ENCODE assay signal across 8 cellular contexts in genomic region chr3:186259612-186260383, GRCh38.
DNase-seq lines count a peak whose midpoint lies in the region; ATAC-seq and TF ChIP-seq lines count a peak whose summit lies in the region.

No MANE protein-coding gene starts in this region.

- H2AFZ ChIP-seq in IMR-90 (replicated peaks; ENCODE audit: low read length, poor library complexity), result peak overlapping the region; percentile 83
- H2AFZ ChIP-seq in parathyroid adenoma, result peak overlapping the region; percentile 69

- no peak overlapping the region for H2BK15ac ChIP-seq in IMR-90 (ENCODE audit: low read depth, low read length)

- H4K20me1 ChIP-seq in IMR-90 (ENCODE audit: insufficient read depth, low read length), result no peaks in the 10 kb centered on the region

- H3K14ac ChIP-seq in IMR-90 (replicated peaks; ENCODE audit: low read depth, low read length), result no peak overlapping the region

- no peak overlapping the region for H2BK5ac ChIP-seq in IMR-90 (ENCODE audit: low read depth, low read length, poor library complexity, severe bottlenecking)

- H4K5ac ChIP-seq in IMR-90 (ENCODE audit: low read depth, low read length), result no peak overlapping the region

- no peak overlapping the region for H3K23ac ChIP-seq in IMR-90 (ENCODE audit: low read depth, low read length)

- H3K27ac ChIP-seq in IMR-90 (ENCODE audit: insufficient read depth, low read length), result no peak overlapping the region
- no peak overlapping the region for H3K27ac ChIP-seq in parathyroid adenoma
- no peak overlapping the region for H3K27ac ChIP-seq in uterus

- H2BK120ac ChIP-seq in IMR-90 (ENCODE audit: low read depth, low read length), result no peak overlapping the region

- TF ChIP-seq CTCF in IMR-90 (conservative IDR thresholded peaks at IDR 0.05; ENCODE audit: low read depth, low read length) (peak; percentile 79), parathyroid adenoma (IDR thresholded peaks at IDR 0.05) (peak; percentile 90), uterus (IDR thresholded peaks at IDR 0.05) (peak; percentile 66 to 75 (median 70))

- in situ Hi-C loops in IMR-90 (cut with MboI; ENCODE audit: low sequenced_read_pairs), result loop anchor here (5.0 to 25.0 kb wide), 2 partner anchors 278 to 597 kb away; no protein-coding TSS in a partner anchor

- no peak overlapping the region for H4K8ac ChIP-seq in IMR-90 (ENCODE audit: low read depth in 2 of 2, low read length in 2 of 2)

- no peak overlapping the region for H2AK9ac ChIP-seq in IMR-90 (replicated peaks; ENCODE audit: low read depth, low read length, poor library complexity)

- TF ChIP-seq POLR2A in IMR-90 (IDR thresholded peaks at IDR 0.05; ENCODE audit: low read depth, low read length), result no peak
- TF ChIP-seq POLR2A in uterus (IDR thresholded peaks at IDR 0.05), result no peak

- no peaks in the 10 kb centered on the region for H3K79me2 ChIP-seq in parathyroid adenoma

- H2AK5ac ChIP-seq in IMR-90 (ENCODE audit: low read depth, low read length), result no peak overlapping the region

- no peak overlapping the region for H2BK20ac ChIP-seq in IMR-90 (ENCODE audit: low read depth, low read length)

- ATAC-seq in GM19467 (IDR thresholded peaks at IDR 0.05; ENCODE audit: unreplicated experiment) (peak; percentile 73), IMR-90 (ENCODE audit: low read depth) (peak; percentile 99)

- H3K4ac ChIP-seq in IMR-90 (ENCODE audit: low read depth, low read length), result no peak overlapping the region

- DNase-seq in COLO829 (ENCODE audit: low spot score) (peak; percentile 79), IMR-90 (peak; percentile 73), SHP77 treated with DMSO at 0.1 percent for 48 hours (lab: John Stamatoyannopoulos, UW) (peak; percentile 36), activated gamma-delta T cell treated with Interleukin-2 at 50 U/mL for 16 hours (peak; percentile 64), globus pallidus (ENCODE audit: low spot score) (peak; percentile 48), uterus (peak; percentile 30 to 53)

- CTCF ChIA-PET in IMR-90 (lab: Yijun Ruan, JAX), result interaction anchor here (0.6 to 2.1 kb wide), 6 partner anchors 11 to 280 kb away, joined by 3 to 17 read pairs (median 4); no protein-coding TSS in a partner anchor

- intact Hi-C loops in IMR-90 (cut with micrococcal nuclease) (loop anchor here (1.0 to 10.0 kb wide), 5 partner anchors 152 to 565 kb away; partner anchors contain the start of gene ETV5), uterus (cut with DNase I; ENCODE audit: low total_unique reads) (loop anchor here (10.0 kb wide), 1 partner anchor 285 kb away; the partner anchor contains the start of gene CRYGS)

- POLR2A ChIA-PET in IMR-90 (lab: Charles Lee; ENCODE audit: unreplicated experiment), result no interaction called here

- dilution Hi-C loops in IMR-90 (cut with HindIII; ENCODE audit: low sequenced_read_pairs, unreplicated experiment), result no loop called here

- no peaks in the 10 kb centered on the region for H3K4me1 ChIP-seq in IMR-90 (ENCODE audit: control insufficient read depth, insufficient read depth, low read length)
- H3K4me1 ChIP-seq in parathyroid adenoma, result peaks cover 11% of the 10 kb centered on the region
- H3K4me1 ChIP-seq in uterus, result no peaks in the 10 kb centered on the region

- H3K9me3 ChIP-seq in IMR-90 (ENCODE audit: control insufficient read depth, insufficient read depth, low read length) (no peaks in the 10 kb centered on the region), parathyroid adenoma (ENCODE audit: control insufficient read depth, low read length) (no peaks in the 10 kb centered on the region), uterus (no peaks in the 10 kb centered on the region)

- H3K4me3 ChIP-seq in IMR-90 (ENCODE audit: insufficient read depth, low read depth, low read length) (peak overlapping the region; percentile 6; the same call in 1 of the 2 replicates), parathyroid adenoma (ENCODE audit: low read depth, low read length) (no peak overlapping the region), uterus (no peak overlapping the region)

- 100% methylated on average over 1 of the region's 15 CpGs; no CpG with 5 or more reads in 1 of the 2 experiments for WGBS in IMR-90 (ENCODE audit: extremely low coverage in 2 of 2, insufficient read length in 1 of 2), 2 experiments

- no peaks in the 10 kb centered on the region for H3K79me1 ChIP-seq in IMR-90 (ENCODE audit: low read depth in 1 of 2, low read length in 2 of 2)

- no peaks in the 10 kb centered on the region for H3K9me1 ChIP-seq in IMR-90 (ENCODE audit: insufficient read depth, low read length)

- no peaks in the 10 kb centered on the region for H3K36me3 ChIP-seq in IMR-90 (ENCODE audit: control insufficient read depth, insufficient read depth, low read length)
- H3K36me3 ChIP-seq in parathyroid adenoma (ENCODE audit: control insufficient read depth, insufficient read depth, low read length), result no peaks in the 10 kb centered on the region
- no peaks in the 10 kb centered on the region for H3K36me3 ChIP-seq in uterus

- H3K4me2 ChIP-seq in IMR-90 (ENCODE audit: low read depth, low read length) (peak overlapping the region; percentile 63), parathyroid adenoma (ENCODE audit: low read length) (no peak overlapping the region)

- H3K9ac ChIP-seq in IMR-90 (ENCODE audit: low read depth, low read length) (no peak overlapping the region), parathyroid adenoma (no peak overlapping the region)

- peak; percentile 74 for TF ChIP-seq RAD21 in IMR-90 (IDR thresholded peaks at IDR 0.05; ENCODE audit: low read length)

- H3K56ac ChIP-seq in IMR-90 (ENCODE audit: extremely low read depth, insufficient read depth, low read length), result no peak overlapping the region

- peaks cover 14% of the 10 kb centered on the region for H3K27me3 ChIP-seq in IMR-90 (ENCODE audit: control insufficient read depth, insufficient read depth, low read length)
- H3K27me3 ChIP-seq in parathyroid adenoma (ENCODE audit: control insufficient read depth, insufficient read depth, low read length), result no peaks in the 10 kb centered on the region
- H3K27me3 ChIP-seq in uterus, result no peaks in the 10 kb centered on the region

- no TSS peak for BruUV-seq in IMR-90 (replicated peaks; lab: Mats Ljungman, UMichigan)

- no peak overlapping the region for H3K18ac ChIP-seq in IMR-90 (ENCODE audit: low read depth, low read length)

- H4K91ac ChIP-seq in IMR-90 (ENCODE audit: insufficient read depth, low read depth, low read length), result no peak overlapping the region

TF ChIP-seq in IMR-90, 13 proteins besides CTCF, POLR2A, EP300 and RAD21:
- peak; percentile 62 for TF ChIP-seq SMC3 (IDR thresholded peaks at IDR 0.05; ENCODE audit: low read depth, low read length)
- TF ChIP-seq FOS (IDR thresholded peaks at IDR 0.05; ENCODE audit: low read depth, low read length), result peak; percentile 51; the same call in 1 of the 2 replicates
- no peak for TF ChIP-seq MAZ (IDR thresholded peaks at IDR 0.05; ENCODE audit: borderline replicate concordance, low read depth, low read length)
- TF ChIP-seq CEBPB (IDR thresholded peaks at IDR 0.05; ENCODE audit: low read depth, low read length), result peak; percentile 44; the same call in 1 of the 2 replicates
- TF ChIP-seq BHLHE40 (IDR thresholded peaks at IDR 0.05; ENCODE audit: low read depth, low read length), result no peak
- peak; percentile 60; the same call in 1 of the 2 replicates for TF ChIP-seq NFE2L2 (IDR thresholded peaks at IDR 0.05; ENCODE audit: low read depth, low read length)
- TF ChIP-seq MXI1 (IDR thresholded peaks at IDR 0.05; ENCODE audit: borderline replicate concordance, low read depth, low read length), result no peak
- TF ChIP-seq, protein P1, sequence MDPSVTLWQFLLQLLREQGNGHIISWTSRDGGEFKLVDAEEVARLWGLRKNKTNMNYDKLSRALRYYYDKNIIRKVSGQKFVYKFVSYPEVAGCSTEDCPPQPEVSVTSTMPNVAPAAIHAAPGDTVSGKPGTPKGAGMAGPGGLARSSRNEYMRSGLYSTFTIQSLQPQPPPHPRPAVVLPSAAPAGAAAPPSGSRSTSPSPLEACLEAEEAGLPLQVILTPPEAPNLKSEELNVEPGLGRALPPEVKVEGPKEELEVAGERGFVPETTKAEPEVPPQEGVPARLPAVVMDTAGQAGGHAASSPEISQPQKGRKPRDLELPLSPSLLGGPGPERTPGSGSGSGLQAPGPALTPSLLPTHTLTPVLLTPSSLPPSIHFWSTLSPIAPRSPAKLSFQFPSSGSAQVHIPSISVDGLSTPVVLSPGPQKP (IDR thresholded peaks at IDR 0.05; ENCODE audit: borderline replicate concordance, low read depth, low read length), result no peak
- TF ChIP-seq RCOR1 (IDR thresholded peaks at IDR 0.05; ENCODE audit: insufficient replicate concordance, low read length), result no peak
- TF ChIP-seq MAFK (IDR thresholded peaks at IDR 0.05; ENCODE audit: low read depth, low read length), result peak; percentile 28; the same call in 1 of the 2 replicates
- TF ChIP-seq RFX5 (IDR thresholded peaks at IDR 0.05; ENCODE audit: low read depth, low read length), result no peak
- no peak for TF ChIP-seq CHD1 (IDR thresholded peaks at IDR 0.05; ENCODE audit: low read depth, low read length)
- no peak for TF ChIP-seq USF2 (IDR thresholded peaks at IDR 0.05; ENCODE audit: low read depth, low read length)
